Comparison of ENCODE assay signal across 8 cellular contexts in the genomic region with DNA sequence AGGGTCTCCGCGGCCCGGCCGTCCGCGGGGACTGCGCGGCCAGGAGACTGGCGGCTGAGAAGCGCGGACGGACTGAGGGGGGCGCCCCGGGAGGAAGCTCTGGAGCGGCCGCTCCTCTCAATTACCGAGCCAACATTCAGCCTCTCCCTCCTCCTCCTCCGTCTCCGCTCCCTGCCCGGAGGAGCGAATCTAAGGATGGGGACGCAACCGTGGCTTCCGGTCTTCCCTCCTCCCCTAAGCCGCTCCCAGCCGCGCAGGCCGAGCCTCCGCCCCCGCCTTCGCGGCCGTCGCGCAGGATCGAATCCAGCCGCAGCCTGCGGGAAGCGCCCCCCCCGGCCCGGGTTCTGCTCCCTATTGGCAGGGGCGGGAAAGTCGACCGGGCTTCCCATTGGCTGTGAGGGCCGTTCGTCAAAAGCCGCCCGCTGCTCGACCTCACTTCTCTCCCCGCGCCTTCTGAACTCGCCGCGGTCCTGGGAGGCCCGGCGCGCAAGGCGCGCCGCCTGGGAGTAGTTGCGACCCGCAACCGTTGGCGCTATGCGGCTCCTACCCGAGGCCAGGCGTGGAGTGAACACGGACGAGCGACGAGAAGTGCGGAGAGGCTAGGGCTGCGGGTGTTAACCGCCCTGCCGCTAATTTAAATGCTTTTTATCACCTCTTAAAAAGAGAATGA. TPM values are rescaled to one million over a fixed set of nuclear protein-coding genes. Genes with fewer than 3 reads are reported as not detected.
DNase-seq lines count a peak whose midpoint lies in the region; ATAC-seq and TF ChIP-seq lines count a peak whose summit lies in the region.

A gene (minus strand): TSS at position 197 of the 670 bp plus-strand sequence. CDS start 302 bp downstream, outside the sequence.

- peak within 1 kb of the TSS; percentile 92 to 99 for H3K9ac ChIP-seq in colonic mucosa (ENCODE audit: low read depth in 2 of 2, low read length in 2 of 2)

- ATAC-seq in HG03442 (IDR thresholded peaks at IDR 0.05; ENCODE audit: unreplicated experiment) = peak; percentile 70

- peak within 1 kb of the TSS; percentile 99 for H3K27ac ChIP-seq in colonic mucosa

- H3K36me3 Mint-ChIP-seq in activated CD4-positive, alpha-beta T cell treated with anti-CD3 and anti-CD28 coated beads, Interleukin-2, amount 10 ng/mL, durations not matched to agents 24 days and 14 days (ENCODE audit: low read depth) = peaks cover 20% of the 10 kb centered on the region

- intact Hi-C loops in activated CD4-positive, alpha-beta T cell treated with anti-CD3 and anti-CD28 coated beads, Interleukin-2, amount 10 ng/mL, durations not matched to agents 24 days and 14 days (cut with micrococcal nuclease) = loop anchor here (1.0 to 5.0 kb wide), 8 partner anchors 22 to 148 kb away; a partner anchor contains a TSS
- intact Hi-C loops in colonic mucosa (cut with DNase I) = loop anchor here (5.0 kb wide), 1 partner anchor 129 kb away; no protein-coding TSS in a partner anchor

- H3K27ac Mint-ChIP-seq in activated CD4-positive, alpha-beta T cell treated with anti-CD3 and anti-CD28 coated beads, Interleukin-2, amount 10 ng/mL, durations not matched to agents 24 days and 14 days = peak within 1 kb of the TSS; percentile 94

- no peaks in the 10 kb centered on the region for H3K9me3 Mint-ChIP-seq in activated CD4-positive, alpha-beta T cell treated with anti-CD3 and anti-CD28 coated beads, Interleukin-2, amount 10 ng/mL, durations not matched to agents 24 days and 14 days

- peak within 1 kb of the TSS; percentile 97 for H3K4me3 Mint-ChIP-seq in activated CD4-positive, alpha-beta T cell treated with anti-CD3 and anti-CD28 coated beads, Interleukin-2, amount 10 ng/mL, durations not matched to agents 24 days and 14 days

- H3K4me3 ChIP-seq in AG10803 (ENCODE audit: low read length) (peak within 1 kb of the TSS; percentile 80), colonic mucosa (peak within 1 kb of the TSS; percentile 83)

- peaks cover 45% of the 10 kb centered on the region for H3K4me1 Mint-ChIP-seq in activated CD4-positive, alpha-beta T cell treated with anti-CD3 and anti-CD28 coated beads, Interleukin-2, amount 10 ng/mL, durations not matched to agents 24 days and 14 days

- no peak for TF ChIP-seq CTCF in AG10803 (conservative IDR thresholded peaks at IDR 0.05; ENCODE audit: low read length)
- TF ChIP-seq CTCF in colonic mucosa (IDR thresholded peaks at IDR 0.05) = no peak

- no peaks in the 10 kb centered on the region for H3K27me3 ChIP-seq in colonic mucosa

- no peaks in the 10 kb centered on the region for H3K9me3 ChIP-seq in colonic mucosa

- DNase-seq in AG10803 (ENCODE audit: low read depth) = peak; percentile 98
- peak; percentile 85 for DNase-seq in NCI-H524 treated with DMSO at 0.1 percent for 48 hours (lab: John Stamatoyannopoulos, UW)
- DNase-seq in activated CD4-positive, alpha-beta T cell treated with anti-CD3 and anti-CD28 coated beads, Interleukin-2, amount 10 ng/mL, durations not matched to agents 24 days and 14 days = peak; percentile 99
- DNase-seq in colonic mucosa = peak; percentile 99
- peak; percentile 98 for DNase-seq in kidney tubule cell (ENCODE audit: low spot score)
- peak; percentile 85 to 94 for DNase-seq in stimulated activated CD4-positive, alpha-beta T cell treated with anti-CD3 and anti-CD28 coated beads, Interleukin-1b, Interleukin-23, amount 100 ng/mL, for 1 hour (ENCODE audit: low read depth in 2 of 2)

- TF ChIP-seq POLR2A in GM19193 (IDR thresholded peaks at IDR 0.05; ENCODE audit: extremely low read depth, insufficient read depth, insufficient read length) = peak; percentile 49

- H3K4me1 ChIP-seq in colonic mucosa = peaks cover 12% of the 10 kb centered on the region

- H3K27me3 Mint-ChIP-seq in activated CD4-positive, alpha-beta T cell treated with anti-CD3 and anti-CD28 coated beads, Interleukin-2, amount 10 ng/mL, durations not matched to agents 24 days and 14 days = no peaks in the 10 kb centered on the region

- H3K36me3 ChIP-seq in colonic mucosa = no peaks in the 10 kb centered on the region

RNA-seq across cellular contexts. Expression of the gene that starts here (rescaled TPM):
- total RNA-seq in activated CD4-positive, alpha-beta T cell treated with anti-CD3 and anti-CD28 coated beads, Interleukin-2, amount 10 ng/mL, durations not matched to agents 24 days and 14 days = 75.8 and 80.3 TPM in 2 replicates
- 10 to 100 TPM; 41.6 to 58.7 TPM for total RNA-seq in colonic mucosa

Comparison
In these comparisons a context has a peak if more than half of its experiments do, and no peak if none do; other contexts are left out.
1. Peak in every context shown above with its lines: DNase-seq, ATAC-seq, H3K4me3 ChIP-seq and H3K27ac ChIP-seq.